In the genomic region with DNA sequence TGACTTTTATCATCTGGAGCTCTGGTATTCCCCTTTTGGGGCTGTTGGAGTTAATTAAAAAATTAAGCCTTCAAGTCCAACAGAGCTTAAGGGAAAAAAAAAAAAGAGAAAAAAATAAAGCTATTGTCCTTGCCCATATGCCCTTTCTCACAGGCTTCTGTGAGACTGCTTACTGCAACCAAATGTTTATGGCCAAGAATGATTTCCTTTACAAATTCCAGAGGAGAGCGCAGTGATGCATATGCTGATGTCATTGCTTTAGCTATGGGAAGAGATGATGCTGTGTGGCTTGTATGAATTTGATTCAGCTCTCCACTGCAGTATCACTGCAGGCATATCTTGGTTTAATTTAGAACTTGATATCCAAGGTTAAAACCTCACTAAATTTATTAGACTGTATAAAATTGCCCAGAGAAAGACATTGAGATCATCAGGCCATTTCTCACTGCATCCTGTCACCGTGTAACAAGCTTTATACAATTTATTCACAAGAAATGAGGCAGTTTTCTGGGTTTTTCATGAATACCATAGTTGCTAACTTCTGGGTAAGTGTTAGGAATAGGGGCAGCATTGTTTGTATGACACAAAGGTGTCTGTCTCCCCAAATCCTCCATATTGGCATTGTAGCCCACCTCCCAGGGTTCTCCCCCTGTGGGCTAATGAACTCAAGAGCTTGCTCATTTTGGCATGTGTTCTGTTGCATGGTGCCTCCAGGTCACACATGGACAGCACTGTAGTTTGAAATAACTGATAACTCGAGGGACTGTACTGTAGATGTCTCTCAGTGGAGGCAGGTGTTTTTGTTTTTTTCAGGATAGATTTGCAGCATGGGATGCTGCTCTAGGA, we compare ENCODE assay signal across 16 cellular contexts.
A peak's percentile ranks its signal among the peaks of the same experiment; 100 is the strongest.
DNase-seq lines count a peak whose midpoint lies in the region; ATAC-seq, FAIRE-seq and TF ChIP-seq lines count a peak whose summit lies in the region.
"Had no signal": no experiment of that assay in that cellular context is flagged by ENCODE, and none has a peak within 500 bp of the region (broad histone marks: within the 10 kb centered on the region; RNA-seq: fewer than 3 reads in every experiment).

No MANE protein-coding gene starts in this region.

- TF ChIP-seq CTCF in fibroblast of pulmonary artery (IDR thresholded peaks at IDR 0.05; ENCODE audit: low read length, missing control alignments) = no peak

- no peak for FAIRE-seq in H54 (lab: Jason Lieb, UNC)
- FAIRE-seq: TTC549 had no signal

- H3K4me3 ChIP-seq in fibroblast of pulmonary artery (replicated peaks; ENCODE audit: low read depth, low read length) (no peak overlapping the region), skeletal muscle cell (ENCODE audit: low read depth, low read length) (no peak overlapping the region)

- TF ChIP-seq POLR2A in H54 (IDR thresholded peaks at IDR 0.05; ENCODE audit: low read depth, low read length) = no peak

- DNase-seq in ELR (ENCODE audit: low read depth) (peak; percentile 68), amniotic stem cell (lab: John Stamatoyannopoulos, UW) (peak; percentile 44), fibroblast of pulmonary artery (ENCODE audit: low read depth) (peak; percentile 98), skeletal muscle cell (ENCODE audit: low read depth) (peak; percentile 78), NCI-H1694 treated with DMSO at 0.1 percent for 48 hours (lab: John Stamatoyannopoulos, UW) (no peak), H54 (ENCODE audit: insufficient read length, low spot score) (no peak), NCI-H774 (lab: John Stamatoyannopoulos, UW) (no peak)
- DNase-seq: activated CD4-positive, alpha-beta T cell treated with anti-CD3 and anti-CD28 coated beads, Interleukin-2, amount 50 U/mL, for 4 hours; activated naive CD8-positive, alpha-beta T cell treated with anti-CD3 and anti-CD28 coated beads, Interleukin-2, amount 50 U/mL, for 24 hours; CD8-positive, alpha-beta memory T cell; Kasumi-1; left cardiac atrium; NCI-H1436; NCI-H510A treated with DMSO at 0.1 percent for 48 hours had no signal

- ATAC-seq in GM19455 (IDR thresholded peaks at IDR 0.05; ENCODE audit: unreplicated experiment) = no peak
- ATAC-seq: activated naive CD8-positive, alpha-beta T cell treated with anti-CD3 and anti-CD28 coated beads, Interleukin-2, amount 50 U/mL, for 24 hours; left cardiac atrium had no signal

Comparison
In these comparisons a context has a peak if more than half of its experiments do, and no peak if none do; other contexts are left out.
1. DNase-seq: peak in ELR (single experiment), amniotic stem cell (single experiment), fibroblast of pulmonary artery (single experiment) and skeletal muscle cell (single experiment); none in NCI-H1694 treated with DMSO at 0.1 percent for 48 hours (single experiment), H54 (single experiment) and NCI-H774 (single experiment).